Comparison of ENCODE assay signal across 1 cellular context in genomic region chr22:20748820-20749428, GRCh38.
TF ChIP-seq lines count a peak whose summit lies in the region.

No MANE protein-coding gene starts in this region.

TF ChIP-seq in GM12878, 131 proteins besides CTCF, POLR2A, EP300 and RAD21 (continued from another document and continues in another):
- TF ChIP-seq BCL3 (IDR thresholded peaks at IDR 0.05; ENCODE audit: borderline replicate concordance, insufficient read depth, low read depth, low read length, poor library complexity, severe bottlenecking), result peak; percentile 71
- no peak; the same call in 1 of the 2 replicates for TF ChIP-seq SMC3 (IDR thresholded peaks at IDR 0.05; ENCODE audit: borderline replicate concordance, low read length)
- TF ChIP-seq CREM (IDR thresholded peaks at IDR 0.05; ENCODE audit: low read depth), result peak; percentile 51; the same call in 1 of the 2 replicates
- no peak for TF ChIP-seq KLF5 (IDR thresholded peaks at IDR 0.05; ENCODE audit: partially characterized antibody)
- peak; percentile 93 for TF ChIP-seq IKZF1 (conservative IDR thresholded peaks at IDR 0.05)
- no peak for TF ChIP-seq USF2 (IDR thresholded peaks at IDR 0.05; ENCODE audit: borderline replicate concordance, low read depth, low read length)
- no peak for TF ChIP-seq SIX5 (IDR thresholded peaks at IDR 0.05; ENCODE audit: low read depth, low read length, severe bottlenecking)
- peak; percentile 97 for TF ChIP-seq TCF3 (IDR thresholded peaks at IDR 0.05; ENCODE audit: borderline replicate concordance, insufficient read depth, low read depth, low read length)
- peak; percentile 84 for TF ChIP-seq EED (IDR thresholded peaks at IDR 0.05; ENCODE audit: low read depth)
- TF ChIP-seq ZSCAN29 (IDR thresholded peaks at IDR 0.05), result no peak
- peak; percentile 77 for TF ChIP-seq MTA2 (IDR thresholded peaks at IDR 0.05; ENCODE audit: low read depth)
- 0 out of 2 replicates have a peak, but pooled peaks have one; percentile 59 for TF ChIP-seq MEF2A (IDR thresholded peaks at IDR 0.05; ENCODE audit: insufficient read depth, low read depth, low read length)
- TF ChIP-seq SP1 (IDR thresholded peaks at IDR 0.05; ENCODE audit: low read depth, low read length), result peak; percentile 73
- TF ChIP-seq MTA3 (IDR thresholded peaks at IDR 0.05; ENCODE audit: borderline replicate concordance, low read length), result peak; percentile 43; the same call in 1 of the 2 replicates
- peak; percentile 87 to 88 for TF ChIP-seq IKZF2 (IDR thresholded peaks at IDR 0.05)
- TF ChIP-seq RELA (IDR thresholded peaks at IDR 0.05; ENCODE audit: borderline replicate concordance, partially characterized antibody), result no peak
- peak; percentile 69 for TF ChIP-seq BCL11A (IDR thresholded peaks at IDR 0.05; ENCODE audit: low read depth, low read length)
- peak; percentile 52 for TF ChIP-seq MEF2B (IDR thresholded peaks at IDR 0.05; ENCODE audit: partially characterized antibody, poor library complexity, severe bottlenecking)
- TF ChIP-seq CEBPZ (IDR thresholded peaks at IDR 0.05; ENCODE audit: low read depth, low read length), result no peak
- TF ChIP-seq GATAD2B (conservative IDR thresholded peaks at IDR 0.05; ENCODE audit: low read depth), result peak; percentile 40; the same call in 1 of the 2 replicates
- peak; percentile 71 for TF ChIP-seq MXI1 (IDR thresholded peaks at IDR 0.05; ENCODE audit: low read depth, low read length)
- TF ChIP-seq PAX5 (IDR thresholded peaks at IDR 0.05; ENCODE audit: borderline replicate concordance, low read depth, low read length), result 0 out of 2 replicates have a peak, but pooled peaks have one; percentile 55
- TF ChIP-seq POLR2AphosphoS5 (IDR thresholded peaks at IDR 0.05; ENCODE audit: low read length), result peak; percentile 47; the same call in 1 of the 2 replicates
- no peak for TF ChIP-seq ZNF207 (IDR thresholded peaks at IDR 0.05; ENCODE audit: borderline replicate concordance)
- TF ChIP-seq SPI1 (IDR thresholded peaks at IDR 0.05; ENCODE audit: borderline replicate concordance, insufficient read depth, low read depth, low read length), result peak; percentile 91
- peak; percentile 73; the same call in 1 of the 2 replicates for TF ChIP-seq DPF2 (IDR thresholded peaks at IDR 0.05)
- no peak for TF ChIP-seq ZNF622 (IDR thresholded peaks at IDR 0.05)
- peak; percentile 94 for TF ChIP-seq SKIL (IDR thresholded peaks at IDR 0.05; ENCODE audit: low read depth, poor library complexity, severe bottlenecking)
- peak; percentile 94 for TF ChIP-seq TCF12 (IDR thresholded peaks at IDR 0.05; ENCODE audit: low read depth, low read length)
- peak in 1 of 2 experiments; percentile 81; a peak in 2 of 4 replicates for TF ChIP-seq ETV6 (conservative IDR thresholded peaks at IDR 0.05 in 1 of 2, IDR thresholded peaks at IDR 0.05 in 1 of 2; ENCODE audit: borderline replicate concordance in 1 of 2, low read depth in 1 of 2)
- peak; percentile 82 for TF ChIP-seq NFIC (IDR thresholded peaks at IDR 0.05; ENCODE audit: low read depth, low read length)
- TF ChIP-seq NBN (IDR thresholded peaks at IDR 0.05), result 0 out of 2 replicates have a peak, but pooled peaks have one; percentile 41
- peak in 1 of 2 experiments; percentile 31; a peak in 1 of 4 replicates for TF ChIP-seq BHLHE40 (IDR thresholded peaks at IDR 0.05; ENCODE audit: borderline replicate concordance in 1 of 2, low read depth in 2 of 2, low read length in 1 of 2)
- peak; percentile 80 for TF ChIP-seq ATF2 (IDR thresholded peaks at IDR 0.05; ENCODE audit: low read length)
- TF ChIP-seq TARDBP (IDR thresholded peaks at IDR 0.05; ENCODE audit: borderline replicate concordance), result no peak
- TF ChIP-seq IRF4 (IDR thresholded peaks at IDR 0.05; ENCODE audit: low read depth, low read length), result peak; percentile 67
- peak; percentile 63; the same call in 1 of the 2 replicates for TF ChIP-seq FOXM1 (IDR thresholded peaks at IDR 0.05; ENCODE audit: low read depth, low read length)
- 0 out of 2 replicates have a peak, but pooled peaks have one; percentile 24 for TF ChIP-seq ZNF687 (IDR thresholded peaks at IDR 0.05)
- TF ChIP-seq CBFB (IDR thresholded peaks at IDR 0.05; ENCODE audit: low read depth), result 0 out of 2 replicates have a peak, but pooled peaks have one; percentile 56
- TF ChIP-seq RELB (IDR thresholded peaks at IDR 0.05; ENCODE audit: low read depth), result peak; percentile 80
- peak in 1 of 2 experiments; percentile 33; a peak in 1 of 3 replicates for TF ChIP-seq EGR1 (IDR thresholded peaks at IDR 0.05; ENCODE audit: borderline replicate concordance in 1 of 2, low read depth in 2 of 2, low read length in 2 of 2)
- peak; percentile 10 for TF ChIP-seq PBX3 (IDR thresholded peaks at IDR 0.05; ENCODE audit: insufficient replicate concordance, low read depth, low read length)
- TF ChIP-seq RUNX3 (IDR thresholded peaks at IDR 0.05; ENCODE audit: low read length), result peak; percentile 68
- no peak for TF ChIP-seq MAX (IDR thresholded peaks at IDR 0.05; ENCODE audit: low read depth, low read length)
- peak in 1 of 2 experiments; percentile 83; a peak in 2 of 4 replicates for TF ChIP-seq SRF (IDR thresholded peaks at IDR 0.05; ENCODE audit: low read depth in 2 of 2, low read length in 2 of 2)
- no peak for TF ChIP-seq WRNIP1 (IDR thresholded peaks at IDR 0.05; ENCODE audit: borderline replicate concordance, low read depth, low read length)
- peak; percentile 16; the same call in 1 of the 2 replicates for TF ChIP-seq BACH1 (IDR thresholded peaks at IDR 0.05; ENCODE audit: borderline replicate concordance)
